Comparison of ENCODE assay signal across 1 cellular context in genomic region chr1:80403472-80403893, GRCh38.
TF ChIP-seq lines count a peak whose summit lies in the region.

No MANE protein-coding gene starts in this region.

TF ChIP-seq in HEK293, 187 proteins besides CTCF, POLR2A, EP300 and RAD21 (continued from another document and continues in another):
- 0 out of 2 replicates have a peak, but pooled peaks have one; percentile 17 for TF ChIP-seq PRDM10 (tag by site-specific recombination; IDR thresholded peaks at IDR 0.05)
- TF ChIP-seq ZNF362 (tag by site-specific recombination; IDR thresholded peaks at IDR 0.05): peak; percentile 87
- peak; percentile 98 for TF ChIP-seq INSM2 (tag by site-specific recombination; IDR thresholded peaks at IDR 0.05)
- TF ChIP-seq PATZ1 (tag by site-specific recombination; IDR thresholded peaks at IDR 0.05): peak; percentile 65
- TF ChIP-seq ZNF24 (tag by site-specific recombination; IDR thresholded peaks at IDR 0.05): peak; percentile 95
- peak; percentile 98 for TF ChIP-seq ZNF488 (tag by site-specific recombination; IDR thresholded peaks at IDR 0.05)
- TF ChIP-seq ZNF202 (tag by site-specific recombination; IDR thresholded peaks at IDR 0.05; ENCODE audit: borderline replicate concordance): no peak
- TF ChIP-seq ZNF398 (tag by site-specific recombination; IDR thresholded peaks at IDR 0.05): peak; percentile 53
- TF ChIP-seq ZFP37 (tag by site-specific recombination; IDR thresholded peaks at IDR 0.05): 0 out of 2 replicates have a peak, but pooled peaks have one; percentile 63
- peak; percentile 78; the same call in 1 of the 2 replicates for TF ChIP-seq ZBTB49 (tag by site-specific recombination; IDR thresholded peaks at IDR 0.05; ENCODE audit: low read depth)
- TF ChIP-seq ZNF639 (tag by site-specific recombination; IDR thresholded peaks at IDR 0.05): peak; percentile 91
- peak; percentile 75 for TF ChIP-seq ZIC2 (tag by site-specific recombination; IDR thresholded peaks at IDR 0.05)
- no peak for TF ChIP-seq HOXC10 (CRISPR knock-in tag; IDR thresholded peaks at IDR 0.05)
- no peak for TF ChIP-seq ZNF555 (tag by site-specific recombination; conservative IDR thresholded peaks at IDR 0.05)
- peak; percentile 72 for TF ChIP-seq ZNF596 (tag by site-specific recombination; IDR thresholded peaks at IDR 0.05)
- no peak for TF ChIP-seq ZNF175 (tag by site-specific recombination; IDR thresholded peaks at IDR 0.05)
- TF ChIP-seq ZNF624 (tag by site-specific recombination; IDR thresholded peaks at IDR 0.05): no peak
- TF ChIP-seq ZNF280D (tag by site-specific recombination; IDR thresholded peaks at IDR 0.05): no peak
- TF ChIP-seq ZBTB6 (tag by site-specific recombination; IDR thresholded peaks at IDR 0.05): peak; percentile 52; the same call in 1 of the 2 replicates
- TF ChIP-seq BCL6B (tag by site-specific recombination; IDR thresholded peaks at IDR 0.05): peak; percentile 89
- TF ChIP-seq ZNF560 (tag by site-specific recombination; IDR thresholded peaks at IDR 0.05; ENCODE audit: borderline replicate concordance): no peak
- peak; percentile 98 for TF ChIP-seq ZSCAN30 (tag by site-specific recombination; IDR thresholded peaks at IDR 0.05)
- peak; percentile 60; the same call in 1 of the 2 replicates for TF ChIP-seq ZSCAN16 (tag by site-specific recombination; IDR thresholded peaks at IDR 0.05)
- peak; percentile 84 for TF ChIP-seq ZBTB8A (tag by site-specific recombination; IDR thresholded peaks at IDR 0.05)
- peak; percentile 96 for TF ChIP-seq SP7 (tag by site-specific recombination; IDR thresholded peaks at IDR 0.05)
- TF ChIP-seq ZNF350 (tag by site-specific recombination; IDR thresholded peaks at IDR 0.05): peak; percentile 66; the same call in 1 of the 2 replicates
- TF ChIP-seq KLF17 (tag by site-specific recombination; IDR thresholded peaks at IDR 0.05): peak; percentile 73; the same call in 1 of the 2 replicates
- TF ChIP-seq OSR2 (tag by site-specific recombination; IDR thresholded peaks at IDR 0.05): peak; percentile 99
- TF ChIP-seq ZNF473 (tag by site-specific recombination; IDR thresholded peaks at IDR 0.05): no peak
